ENCODE assay signal across 21 cellular contexts in the genomic region with DNA sequence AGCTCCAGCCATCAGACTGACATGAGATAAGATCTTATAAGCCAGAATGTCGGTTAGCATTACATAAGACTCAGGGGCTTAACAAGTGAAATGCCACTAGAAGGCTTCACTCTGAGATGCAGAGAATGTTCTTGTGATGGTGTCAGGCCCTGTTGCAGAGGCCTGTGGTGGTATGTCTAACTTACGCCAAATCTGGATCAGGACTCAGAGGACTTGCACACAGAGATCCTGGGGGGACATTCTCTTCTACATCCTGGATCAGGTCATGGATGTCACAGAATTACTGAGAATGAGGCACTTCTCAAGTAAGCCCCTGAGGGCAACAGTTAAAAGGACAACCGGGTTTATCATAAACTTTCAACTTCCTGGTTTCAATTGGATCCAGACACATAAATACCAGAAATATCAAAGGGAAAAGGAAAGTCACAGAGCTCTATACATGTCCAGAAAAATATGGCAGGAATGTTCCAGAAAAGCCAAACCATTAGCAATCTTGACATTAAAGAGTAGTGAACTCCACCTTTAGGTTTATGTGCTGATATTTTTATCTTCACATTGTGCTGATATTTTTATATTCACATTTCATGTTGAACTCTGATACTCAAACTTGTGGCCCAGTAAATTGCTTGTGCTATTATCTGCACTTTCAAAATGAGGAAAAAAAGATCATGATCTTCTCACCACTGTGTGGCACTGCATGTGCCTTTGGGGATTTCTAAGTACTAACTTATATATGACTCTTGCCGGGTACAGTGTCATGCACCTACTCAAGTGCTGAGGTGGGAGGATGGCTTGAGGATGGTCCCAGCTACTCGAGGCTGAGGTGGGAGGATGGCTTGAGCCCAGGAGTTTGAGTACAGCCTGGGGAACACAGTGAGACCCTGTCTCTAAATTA.
A peak's percentile ranks its signal among the peaks of the same experiment; 100 is the strongest.
DNase-seq lines count a peak whose midpoint lies in the region; ATAC-seq and TF ChIP-seq lines count a peak whose summit lies in the region.
"Had no signal": no experiment of that assay in that cellular context is flagged by ENCODE, and none has a peak within 500 bp of the region (broad histone marks: within the 10 kb centered on the region; RNA-seq: fewer than 3 reads in every experiment).

No MANE protein-coding gene starts in this region.

- no CpG with 5 or more reads among the region's 5 CpGs for WGBS in trophoblast cell (ENCODE audit: extremely low coverage, insufficient coverage, insufficient read length)

- no peak overlapping the region for H3K18ac ChIP-seq in trophoblast cell (ENCODE audit: low read length)

- H3K79me1 ChIP-seq in trophoblast cell (ENCODE audit: low read length), result peaks cover 6% of the 10 kb centered on the region

- no peak overlapping the region for H3K4me3 ChIP-seq in fibroblast of the aortic adventitia (ENCODE audit: low read depth, low read length)
- no peak overlapping the region for H3K4me3 ChIP-seq in trophoblast cell (ENCODE audit: low read depth, low read length)
- H3K4me3 ChIP-seq: heart right ventricle, thoracic aorta had no signal

- H2BK12ac ChIP-seq in trophoblast cell (ENCODE audit: low read length), result no peak overlapping the region

- DNase-seq in GM04504 (ENCODE audit: low read depth) (peak; percentile 36), SK-MEL-5 (ENCODE audit: low read depth, low spot score) (peak; percentile 2), fibroblast of the aortic adventitia (ENCODE audit: low read depth) (peak; percentile 81), trophoblast cell (peak; percentile 40 to 63), NCI-H187 treated with DMSO at 0.1 percent for 48 hours (lab: John Stamatoyannopoulos, UW) (no peak), LoVo (ENCODE audit: low spot score) (no peak)
- no peak for DNase-seq in activated naive CD4-positive, alpha-beta T cell treated with anti-CD3 and anti-CD28 coated beads, Interleukin-2, amount 50 U/mL, for 16 hours
- DNase-seq: activated B cell treated with CpG ODN at 0.5 μM for 24 hours; activated naive CD4-positive, alpha-beta T cell treated with anti-CD3 and anti-CD28 coated beads for 36 hours; CD4-positive, alpha-beta T cell; heart right ventricle; left cardiac atrium; naive B cell; NCI-H1417 treated with DMSO at 0.1 percent for 48 hours; NCI-H526; stimulated activated CD4-positive, alpha-beta T cell treated with anti-CD3 and anti-CD28 coated beads, Interleukin-2, amount 100 ng/mL, for 24 hours; stimulated activated CD8-positive, alpha-beta memory T cell treated with anti-CD3 and anti-CD28 coated beads, Interleukin-4, amount 100 ng/mL, for 48 hours; T-cell had no signal

- H2BK5ac ChIP-seq in trophoblast cell (ENCODE audit: low read depth, low read length, poor library complexity), result no peak overlapping the region

- no peak overlapping the region for H3K9ac ChIP-seq in trophoblast cell (ENCODE audit: low read length)

- H4K91ac ChIP-seq in trophoblast cell (ENCODE audit: low read depth, low read length), result no peak overlapping the region

- peak overlapping the region; percentile 46 for H2BK120ac ChIP-seq in trophoblast cell (ENCODE audit: insufficient read depth, low read length, poor library complexity)

- no peaks in the 10 kb centered on the region for H3K9me3 ChIP-seq in trophoblast cell (ENCODE audit: insufficient read depth, low read depth, low read length)
- H3K9me3 ChIP-seq: heart right ventricle, thoracic aorta had no signal

- H4K12ac ChIP-seq in trophoblast cell (ENCODE audit: low read depth, low read length), result no peak overlapping the region

- H3K79me2 ChIP-seq in trophoblast cell (ENCODE audit: control insufficient read depth, insufficient read depth, low read length, poor library complexity), result no peaks in the 10 kb centered on the region

- ATAC-seq in GM21528 (IDR thresholded peaks at IDR 0.05; ENCODE audit: low FRiP score, unreplicated experiment), result no peak
- ATAC-seq: heart right ventricle, left cardiac atrium, Panc1, T-cell had no signal

- in situ Hi-C loops in SK-MEL-5 (cut with HindIII; ENCODE audit: low pct_unique_long_range_greater_than_20kb, low sequenced_read_pairs), result no loop called here

- no peak for TF ChIP-seq CTCF in fibroblast of the aortic adventitia (IDR thresholded peaks at IDR 0.05; ENCODE audit: insufficient read depth, low read length)

- H3K14ac ChIP-seq in trophoblast cell (ENCODE audit: low read length), result no peak overlapping the region

- H3K36me3 ChIP-seq in trophoblast cell (ENCODE audit: control insufficient read depth in 1 of 2, insufficient read depth in 2 of 2, low read length in 2 of 2), result no peaks in the 10 kb centered on the region
- H3K36me3 ChIP-seq: heart right ventricle, thoracic aorta had no signal

- H3K23ac ChIP-seq in trophoblast cell (ENCODE audit: low read length), result no peak overlapping the region

- H3K27me3 ChIP-seq in trophoblast cell (ENCODE audit: insufficient read depth, low read length), result no peaks in the 10 kb centered on the region

- no peak overlapping the region for H2AFZ ChIP-seq in trophoblast cell (ENCODE audit: insufficient read depth, low read length, poor library complexity)

- peaks cover 6 to 8% of the 10 kb centered on the region in 2 experiments for H3K4me1 ChIP-seq in trophoblast cell (ENCODE audit: control insufficient read depth in 1 of 2, insufficient read depth in 2 of 2, low read length in 2 of 2)

- no peak overlapping the region for H4K8ac ChIP-seq in trophoblast cell (ENCODE audit: low read depth, low read length)

- H2AK5ac ChIP-seq in trophoblast cell (ENCODE audit: low read length), result no peak overlapping the region

- H3K4me2 ChIP-seq in trophoblast cell (ENCODE audit: low read length), result no peak overlapping the region

- peak overlapping the region; percentile 38 for H3K27ac ChIP-seq in trophoblast cell (ENCODE audit: low read depth, low read length)
- H3K27ac ChIP-seq: heart right ventricle, thoracic aorta had no signal

- no peak overlapping the region for H3K4ac ChIP-seq in trophoblast cell (ENCODE audit: low read depth, low read length)

Comparison
In these comparisons a context has a peak if more than half of its experiments do, and no peak if none do; other contexts are left out.
1. DNase-seq: peak in GM04504 (single experiment), SK-MEL-5 (single experiment), fibroblast of the aortic adventitia (single experiment) and trophoblast cell (2 of 2); none in NCI-H187 treated with DMSO at 0.1 percent for 48 hours (single experiment), activated naive CD4-positive, alpha-beta T cell treated with anti-CD3 and anti-CD28 coated beads, Interleukin-2, amount 50 U/mL, for 16 hours (single experiment) and LoVo (single experiment).